In the genomic region with DNA sequence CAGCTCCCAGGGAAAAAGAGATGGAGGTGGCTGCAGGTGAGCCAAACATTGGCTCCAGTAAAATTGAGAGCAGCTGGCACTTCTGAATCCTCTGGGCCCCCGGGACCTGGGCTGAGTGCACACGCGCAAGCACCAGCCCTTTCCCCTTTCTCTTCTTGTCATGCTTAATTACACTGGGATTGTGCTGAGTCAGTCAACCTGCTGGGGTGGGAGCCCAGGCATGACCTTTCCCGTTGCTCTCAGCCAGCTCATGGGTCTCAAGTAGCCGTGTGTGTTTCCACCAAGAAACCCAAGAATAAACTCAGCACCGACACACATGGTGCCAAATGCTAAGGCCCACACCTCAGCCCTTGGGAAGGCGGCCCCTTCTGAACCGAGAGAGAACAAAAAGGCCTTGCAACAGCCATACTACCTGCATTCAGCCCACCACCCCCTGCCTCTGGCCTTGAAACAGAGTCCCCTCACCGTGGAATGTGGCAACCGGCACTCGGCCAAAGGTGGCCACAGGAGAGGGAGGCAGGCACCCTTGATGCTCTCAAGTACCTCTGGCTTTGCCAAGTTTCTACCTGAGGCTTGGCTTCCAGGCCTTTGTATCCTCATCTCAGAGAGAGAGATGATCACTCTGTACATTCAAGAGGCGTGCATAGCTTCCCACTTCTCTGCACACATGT, we compare ENCODE assay signal across 1 cellular context.
TF ChIP-seq lines count a peak whose summit lies in the region.

No MANE protein-coding gene starts in this region.

TF ChIP-seq in H1, 55 proteins besides CTCF, POLR2A, EP300 and RAD21 (continued from another document):
- TF ChIP-seq PHF8 (conservative IDR thresholded peaks at IDR 0.05; ENCODE audit: low read depth, low read length) (no peak), TAF1 (IDR thresholded peaks at IDR 0.05; ENCODE audit: low read depth, low read length) (no peak), SP2 (IDR thresholded peaks at IDR 0.05; ENCODE audit: low read length) (no peak), HDAC2 (IDR thresholded peaks at IDR 0.05; ENCODE audit: borderline replicate concordance in 1 of 2, low read depth in 2 of 2, low read length in 2 of 2) (no peak), CEBPB (IDR thresholded peaks at IDR 0.05; ENCODE audit: low read depth, low read length) (no peak), TEAD4 (IDR thresholded peaks at IDR 0.05; ENCODE audit: low read depth, low read length) (peak; percentile 39; the same call in 1 of the 2 replicates), NANOG (IDR thresholded peaks at IDR 0.05; ENCODE audit: insufficient read depth, low read depth, low read length, poor library complexity, severe bottlenecking) (no peak), SUZ12 (IDR thresholded peaks at IDR 0.05; ENCODE audit: low read length) (no peak), MAFK (IDR thresholded peaks at IDR 0.05; ENCODE audit: low read depth, low read length) (peak; percentile 33; the same call in 1 of the 2 replicates), CBX8 (IDR thresholded peaks at IDR 0.05; ENCODE audit: borderline replicate concordance, low read depth, low read length) (no peak), RXRA (IDR thresholded peaks at IDR 0.05; ENCODE audit: insufficient read depth, low read depth, low read length) (no peak), NRF1 (IDR thresholded peaks at IDR 0.05; ENCODE audit: low read depth, low read length) (no peak), TBP (IDR thresholded peaks at IDR 0.05; ENCODE audit: low read depth, low read length) (no peak), SP1 (IDR thresholded peaks at IDR 0.05; ENCODE audit: low read depth, low read length) (no peak)
